ENCODE assay signal across 18 cellular contexts in genomic region chr10:30330512-30331168, GRCh38. TPM values are rescaled to one million over a fixed set of nuclear protein-coding genes. Genes with fewer than 3 reads are reported as not detected.
DNase-seq lines count a peak whose midpoint lies in the region; ATAC-seq, FAIRE-seq and TF ChIP-seq lines count a peak whose summit lies in the region.
"Had no signal": no experiment of that assay in that cellular context is flagged by ENCODE, and none has a peak within 500 bp of the region (broad histone marks: within the 10 kb centered on the region; RNA-seq: fewer than 3 reads in every experiment).

No MANE protein-coding gene starts in this region.

- no peaks in the 10 kb centered on the region for H3K9me3 Mint-ChIP-seq in stimulated activated naive CD8-positive, alpha-beta T cell treated with anti-CD3 and anti-CD28 coated beads, Interleukin-15, amount 100 ng/mL, for 72 hours
- H3K9me3 Mint-ChIP-seq: CD4-positive, alpha-beta T cell; IgD-negative memory B cell had no signal

- no peak overlapping the region for H3K4me3 ChIP-seq in HFF-Myc (replicated peaks; ENCODE audit: low read depth, low read length)
- H3K4me3 ChIP-seq in foreskin fibroblast (ENCODE audit: low read depth in 1 of 2, low read length in 2 of 2): no peak overlapping the region
- H3K4me3 ChIP-seq: HAP-1 had no signal

- no peak for DNase-seq in GM12892 (ENCODE audit: insufficient read length)
- peak; percentile 30 for DNase-seq in HFF-Myc (ENCODE audit: extremely low read depth, low read depth)
- peak; percentile 10 for DNase-seq in brain pericyte (ENCODE audit: low read depth, low spot score)
- DNase-seq in foreskin fibroblast: peak; percentile 18 to 43
- no peak for DNase-seq in stimulated activated naive CD8-positive, alpha-beta T cell treated with anti-CD3 and anti-CD28 coated beads, Interleukin-15, amount 100 ng/mL, for 72 hours
- DNase-seq: C1 segment of cervical spinal cord; CD4-positive, alpha-beta T cell; DMS79 had no signal

- FAIRE-seq in GM12892 (lab: Jason Lieb, UNC): peak; percentile 62
- FAIRE-seq: A204.1, GM12891, GM19239, H1 had no signal

- no peak overlapping the region for H3K27ac Mint-ChIP-seq in stimulated activated naive CD8-positive, alpha-beta T cell treated with anti-CD3 and anti-CD28 coated beads, Interleukin-15, amount 100 ng/mL, for 72 hours
- H3K27ac Mint-ChIP-seq: B cell; CD4-positive, alpha-beta T cell; IgD-negative memory B cell had no signal

- H3K4me1 Mint-ChIP-seq in stimulated activated naive CD8-positive, alpha-beta T cell treated with anti-CD3 and anti-CD28 coated beads, Interleukin-15, amount 100 ng/mL, for 72 hours: peaks cover 6% of the 10 kb centered on the region
- H3K4me1 Mint-ChIP-seq: B cell had no signal

- no peaks in the 10 kb centered on the region for H3K27me3 Mint-ChIP-seq in stimulated activated naive CD8-positive, alpha-beta T cell treated with anti-CD3 and anti-CD28 coated beads, Interleukin-15, amount 100 ng/mL, for 72 hours
- H3K27me3 Mint-ChIP-seq: B cell; CD4-positive, alpha-beta T cell; IgD-negative memory B cell had no signal

- H3K4me3 Mint-ChIP-seq in stimulated activated naive CD8-positive, alpha-beta T cell treated with anti-CD3 and anti-CD28 coated beads, Interleukin-15, amount 100 ng/mL, for 72 hours: no peak overlapping the region
- H3K4me3 Mint-ChIP-seq: B cell; CD4-positive, alpha-beta T cell; IgD-negative memory B cell had no signal

- TF ChIP-seq CTCF in HFF-Myc (IDR thresholded peaks at IDR 0.05; ENCODE audit: low read depth, low read length, missing control alignments): no peak
- no peak for TF ChIP-seq CTCF in foreskin fibroblast (IDR thresholded peaks at IDR 0.05; ENCODE audit: low read depth, low read length)

- TF ChIP-seq POLR2A in GM12892 (IDR thresholded peaks at IDR 0.05; ENCODE audit: low read depth, low read length): no peak

- ATAC-seq in stimulated activated naive CD8-positive, alpha-beta T cell treated with anti-CD3 and anti-CD28 coated beads, Interleukin-15, amount 100 ng/mL, for 72 hours: no peak
- ATAC-seq in GM18909 (IDR thresholded peaks at IDR 0.05; ENCODE audit: poor library complexity, unreplicated experiment) (no peak), HG02938 (IDR thresholded peaks at IDR 0.05; ENCODE audit: unreplicated experiment) (no peak), GM21381 (IDR thresholded peaks at IDR 0.05; ENCODE audit: unreplicated experiment) (no peak)

RNA-seq across cellular contexts. Expression of gene MTPAP, which starts 18.4 kb away (rescaled TPM):
- 17.5 TPM for polyA plus RNA-seq in GM12892 (2012; ENCODE audit: missing spikeins)

Comparison
In these comparisons a context has a peak if more than half of its experiments do, and no peak if none do; other contexts are left out.
1. DNase-seq: peak in HFF-Myc (single experiment), brain pericyte (single experiment) and foreskin fibroblast (2 of 2); none in GM12892 (single experiment) and stimulated activated naive CD8-positive, alpha-beta T cell treated with anti-CD3 and anti-CD28 coated beads, Interleukin-15, amount 100 ng/mL, for 72 hours (0 of 2).